Comparison of ENCODE assay signal across 7 cellular contexts in the genomic region with DNA sequence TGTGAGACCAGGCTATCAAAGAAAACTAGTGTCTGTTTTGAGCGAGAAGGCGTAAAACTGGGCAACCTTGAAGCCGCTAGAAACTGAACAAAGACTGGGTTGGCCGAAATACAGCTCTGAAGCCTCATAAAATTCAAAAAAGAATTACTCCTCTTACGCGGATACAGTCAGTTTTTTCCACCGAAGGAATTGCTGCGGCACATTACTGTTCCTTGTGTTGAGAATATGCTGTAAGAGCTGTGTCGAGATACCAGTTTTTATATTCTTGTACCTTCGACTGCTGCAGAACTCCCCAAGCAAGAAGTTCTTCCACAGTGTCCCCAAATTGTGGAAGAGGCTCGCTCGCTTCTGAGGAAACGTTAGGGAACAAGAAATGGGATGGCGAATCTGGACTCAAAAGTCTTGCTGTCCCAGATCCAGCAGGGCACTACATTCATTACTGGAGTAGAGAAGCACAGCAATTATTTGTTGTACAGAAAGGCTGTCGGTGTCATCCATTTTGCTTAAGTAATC. TPM values are rescaled to one million over a fixed set of nuclear protein-coding genes. Genes with fewer than 3 reads are reported as not detected.
DNase-seq lines count a peak whose midpoint lies in the region; ATAC-seq, FAIRE-seq and TF ChIP-seq lines count a peak whose summit lies in the region.

No MANE protein-coding gene starts in this region.

- H3K23ac ChIP-seq in trophoblast cell (ENCODE audit: low read length) = no peak overlapping the region

- H3K27ac ChIP-seq in SU-DHL-6 (ENCODE audit: low read depth, low read length) (no peak overlapping the region), trophoblast cell (ENCODE audit: low read depth, low read length) (peak overlapping the region; percentile 72)

- no peak for TF ChIP-seq CTCF in SU-DHL-6 (IDR thresholded peaks at IDR 0.05; ENCODE audit: insufficient read depth, low read length, poor library complexity, severe bottlenecking)
- no peak for TF ChIP-seq CTCF in fibroblast of mammary gland (conservative IDR thresholded peaks at IDR 0.05; ENCODE audit: control insufficient read depth, insufficient read depth, low read depth, low read length)

- FAIRE-seq in GM12892 (lab: Jason Lieb, UNC) (peak; percentile 54), frontal cortex (lab: Jason Lieb, UNC) (no peak)

- no peak for TF ChIP-seq POLR2A in GM12892 (IDR thresholded peaks at IDR 0.05; ENCODE audit: low read depth, low read length)

- H3K18ac ChIP-seq in trophoblast cell (ENCODE audit: low read length) = no peak overlapping the region

- ATAC-seq in HG02678 (IDR thresholded peaks at IDR 0.05; ENCODE audit: unreplicated experiment) = peak; percentile 19

- H4K91ac ChIP-seq in trophoblast cell (ENCODE audit: low read depth, low read length) = no peak overlapping the region

- peak overlapping the region; percentile 90 for H3K9ac ChIP-seq in SU-DHL-6 (ENCODE audit: low read length)
- peak overlapping the region; percentile 90 for H3K9ac ChIP-seq in trophoblast cell (ENCODE audit: low read length)

- no peak overlapping the region for H4K12ac ChIP-seq in trophoblast cell (ENCODE audit: low read depth, low read length)

- no peak for DNase-seq in GM12892 (ENCODE audit: insufficient read length)
- DNase-seq in fibroblast of mammary gland (ENCODE audit: low read depth) = peak; percentile 29
- DNase-seq in trophoblast cell = no peak
- no peak for DNase-seq in central memory CD4-positive, alpha-beta T cell
- DNase-seq in frontal cortex (ENCODE audit: low spot score in 2 of 2) = no peak

- no CpG with 5 or more reads among the region's 15 CpGs for WGBS in trophoblast cell (ENCODE audit: extremely low coverage, insufficient coverage, insufficient read length)

- no peaks in the 10 kb centered on the region for H3K9me2 ChIP-seq in SU-DHL-6 (replicated peaks; ENCODE audit: insufficient read depth, low read length)

- H2BK12ac ChIP-seq in trophoblast cell (ENCODE audit: low read length) = no peak overlapping the region

- peak overlapping the region; percentile 19 for H3K4ac ChIP-seq in trophoblast cell (ENCODE audit: low read depth, low read length)

- H3K9me3 ChIP-seq in SU-DHL-6 (ENCODE audit: insufficient read depth, low read length) (no peaks in the 10 kb centered on the region), trophoblast cell (ENCODE audit: insufficient read depth, low read depth, low read length) (no peaks in the 10 kb centered on the region)

- H2AK5ac ChIP-seq in trophoblast cell (ENCODE audit: low read length) = no peak overlapping the region

- H3F3A ChIP-seq in SU-DHL-6 (ENCODE audit: insufficient read depth) = peaks cover 6% of the 10 kb centered on the region; the same call in 1 of the 2 replicates

- H3K4me3 ChIP-seq in SU-DHL-6 (ENCODE audit: insufficient read depth, low read length, poor library complexity, severe bottlenecking) (peak overlapping the region; percentile 93), fibroblast of mammary gland (ENCODE audit: control insufficient read depth, low read depth, low read length) (peak overlapping the region; percentile 87), trophoblast cell (ENCODE audit: low read depth, low read length) (peak overlapping the region; percentile 56)

- no peak overlapping the region for H2BK120ac ChIP-seq in trophoblast cell (ENCODE audit: insufficient read depth, low read length, poor library complexity)

- H3K4me1 ChIP-seq in trophoblast cell (ENCODE audit: control insufficient read depth in 1 of 2, insufficient read depth in 2 of 2, low read length in 2 of 2) = peaks cover 0 to 1% of the 10 kb centered on the region in 2 experiments

- peak overlapping the region; percentile 81 for H4K8ac ChIP-seq in trophoblast cell (ENCODE audit: low read depth, low read length)

- H3K79me2 ChIP-seq in SU-DHL-6 (ENCODE audit: insufficient read depth, low read length) (peaks cover 33% of the 10 kb centered on the region), trophoblast cell (ENCODE audit: control insufficient read depth, insufficient read depth, low read length, poor library complexity) (peaks cover 2% of the 10 kb centered on the region)

- H3K27me3 ChIP-seq in SU-DHL-6 (ENCODE audit: low read length) = no peaks in the 10 kb centered on the region
- H3K27me3 ChIP-seq in trophoblast cell (ENCODE audit: insufficient read depth, low read length) = no peaks in the 10 kb centered on the region

- H4K20me1 ChIP-seq in SU-DHL-6 (ENCODE audit: low read depth, low read length) = peaks cover 5% of the 10 kb centered on the region; the same call in 1 of the 2 replicates

- H2AFZ ChIP-seq in SU-DHL-6 (ENCODE audit: low read depth, low read length, severe bottlenecking) (peak overlapping the region; percentile 89), trophoblast cell (ENCODE audit: insufficient read depth, low read length, poor library complexity) (peak overlapping the region; percentile 47)

- peak overlapping the region; percentile 55 for H2BK5ac ChIP-seq in trophoblast cell (ENCODE audit: low read depth, low read length, poor library complexity)

- peaks cover 9% of the 10 kb centered on the region for H3K79me1 ChIP-seq in trophoblast cell (ENCODE audit: low read length)

- H3K36me3 ChIP-seq in SU-DHL-6 (ENCODE audit: low read length) (peaks cover 19% of the 10 kb centered on the region), trophoblast cell (ENCODE audit: control insufficient read depth in 1 of 2, insufficient read depth in 2 of 2, low read length in 2 of 2) (peaks cover 5 to 6% of the 10 kb centered on the region in 2 experiments)

- peak overlapping the region; percentile 56 for H3K14ac ChIP-seq in trophoblast cell (ENCODE audit: low read length)

- H3K4me2 ChIP-seq in SU-DHL-6 (ENCODE audit: low read depth, low read length, poor library complexity, severe bottlenecking) = peak overlapping the region; percentile 84
- H3K4me2 ChIP-seq in trophoblast cell (ENCODE audit: low read length) = peak overlapping the region; percentile 79

RNA-seq across cellular contexts. Expression of a gene that starts 0.5 kb away (rescaled TPM):
- polyA plus RNA-seq in GM12892 (2012; ENCODE audit: missing spikeins) = 412 TPM
- polyA plus RNA-seq in trophoblast cell (2013) = 835 and 927 TPM in 2 replicates
- 247 TPM for total RNA-seq in frontal cortex

RNA-seq across cellular contexts. Expression of a gene that starts 38.3 kb away (rescaled TPM):
- polyA plus RNA-seq in GM12892 (2012; ENCODE audit: missing spikeins) = 0.04 TPM
- polyA plus RNA-seq in trophoblast cell (2013) = 38.5 and 39.9 TPM in 2 replicates
- total RNA-seq in frontal cortex = 22.8 TPM

RNA-seq across cellular contexts. Expression of a gene that starts 40.5 kb away (rescaled TPM):
- 46.2 TPM for polyA plus RNA-seq in GM12892 (2012; ENCODE audit: missing spikeins)
- 84.0 and 85.1 TPM in 2 replicates for polyA plus RNA-seq in trophoblast cell (2013)
- 167 TPM for total RNA-seq in frontal cortex
